9 cellular contexts compared by ENCODE assay signal in the genomic region with DNA sequence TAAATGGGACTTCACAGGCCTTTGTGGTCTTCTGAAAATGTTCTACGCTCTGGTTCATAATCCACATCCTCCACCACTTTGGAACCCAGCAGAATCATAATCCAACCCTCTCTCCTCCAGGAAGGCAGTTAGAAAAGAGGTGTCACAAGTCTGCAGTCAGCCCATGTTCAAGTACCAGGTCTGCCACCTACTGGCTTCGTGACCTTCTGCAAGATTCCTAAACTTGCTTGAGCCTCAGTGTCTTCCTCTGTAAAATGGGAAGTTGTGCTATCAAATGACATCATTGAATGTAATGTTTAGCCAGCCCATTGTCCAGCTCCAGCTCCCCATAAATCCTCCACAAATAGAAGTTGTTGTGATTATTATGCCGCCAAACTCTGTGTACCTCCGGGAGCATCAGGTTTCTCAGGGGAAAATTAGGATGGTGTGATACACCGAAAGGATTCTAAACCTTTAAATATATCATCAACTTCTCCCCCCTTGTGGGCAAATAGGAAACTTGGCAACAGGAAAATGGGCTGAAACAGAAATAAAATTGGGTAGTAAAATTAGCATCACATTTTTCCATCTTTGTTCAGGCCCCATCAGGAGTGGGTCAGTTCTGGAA.
DNase-seq lines count a peak whose midpoint lies in the region; ATAC-seq, FAIRE-seq and TF ChIP-seq lines count a peak whose summit lies in the region.
"Had no signal": no experiment of that assay in that cellular context is flagged by ENCODE, and none has a peak within 500 bp of the region (broad histone marks: within the 10 kb centered on the region; RNA-seq: fewer than 3 reads in every experiment).

No MANE protein-coding gene starts in this region.

- DNase-seq in AG10803 (ENCODE audit: low read depth): peak; percentile 75
- DNase-seq in GM19239 (ENCODE audit: insufficient read length, low spot score): no peak
- DNase-seq in SK-N-SH: peak; percentile 18
- DNase-seq in foreskin melanocyte: peak; percentile 30
- no peak for DNase-seq in NCI-H774 (lab: John Stamatoyannopoulos, UW)
- DNase-seq in activated naive CD8-positive, alpha-beta T cell treated with anti-CD3 and anti-CD28 coated beads, Interleukin-2, amount 50 U/mL, for 24 hours: no peak
- DNase-seq in thyroid gland: no peak
- DNase-seq in activated T-cell treated with anti-CD3 and anti-CD28 coated beads, Interleukin-2, amount 50 U/mL, for 1 hour: no peak
- DNase-seq: stimulated activated naive B cell treated with anti-CD40 and anti-IgM and Interleukin-4, amounts not matched to agents 10 μg/mL and 1 μg/mL and 100 μg/mL, for 72 hours had no signal

- FAIRE-seq in GM19239 (lab: Jason Lieb, UNC): peak; percentile 35

- H3K4me3 Mint-ChIP-seq in activated naive CD8-positive, alpha-beta T cell treated with anti-CD3 and anti-CD28 coated beads, Interleukin-2, amount 50 U/mL, for 24 hours: no peak overlapping the region
- H3K4me3 Mint-ChIP-seq: stimulated activated naive B cell treated with anti-CD40 and anti-IgM and Interleukin-4, amounts not matched to agents 10 μg/mL and 1 μg/mL and 100 μg/mL, for 72 hours had no signal

- no peak for TF ChIP-seq EP300 in SK-N-SH (IDR thresholded peaks at IDR 0.05; ENCODE audit: borderline replicate concordance in 1 of 2, low read depth in 1 of 2, low read length in 1 of 2)

- H3K27me3 ChIP-seq in SK-N-SH (ENCODE audit: insufficient read depth): no peaks in the 10 kb centered on the region
- H3K27me3 ChIP-seq in thyroid gland: no peaks in the 10 kb centered on the region

- intact Hi-C loops in thyroid gland (cut with DNase I): no loop called here

- no peaks in the 10 kb centered on the region for H3K36me3 Mint-ChIP-seq in activated naive CD8-positive, alpha-beta T cell treated with anti-CD3 and anti-CD28 coated beads, Interleukin-2, amount 50 U/mL, for 24 hours (ENCODE audit: low read depth)

- H3K36me3 ChIP-seq in SK-N-SH (replicated peaks in 1 of 2; ENCODE audit: control insufficient read depth in 1 of 2, insufficient read depth in 2 of 2, low read length in 1 of 2): no peaks in the 10 kb centered on the region
- no peaks in the 10 kb centered on the region for H3K36me3 ChIP-seq in thyroid gland

- peak; percentile 63 for TF ChIP-seq RAD21 in SK-N-SH (IDR thresholded peaks at IDR 0.05; ENCODE audit: low read length)

- H2AFZ ChIP-seq in SK-N-SH (ENCODE audit: low read depth): no peak overlapping the region

- H3K27ac ChIP-seq in SK-N-SH (ENCODE audit: low read depth in 2 of 2, low read length in 1 of 2): no peak overlapping the region
- no peak overlapping the region for H3K27ac ChIP-seq in thyroid gland

- no peak overlapping the region for H3K27ac Mint-ChIP-seq in activated naive CD8-positive, alpha-beta T cell treated with anti-CD3 and anti-CD28 coated beads, Interleukin-2, amount 50 U/mL, for 24 hours
- H3K27ac Mint-ChIP-seq: stimulated activated naive B cell treated with anti-CD40 and anti-IgM and Interleukin-4, amounts not matched to agents 10 μg/mL and 1 μg/mL and 100 μg/mL, for 72 hours had no signal

- no peaks in the 10 kb centered on the region for H4K20me1 ChIP-seq in SK-N-SH (ENCODE audit: insufficient read depth)

- POLR2A ChIA-PET in SK-N-SH (lab: Yijun Ruan, JAX): no interaction called here

- ATAC-seq in activated naive CD8-positive, alpha-beta T cell treated with anti-CD3 and anti-CD28 coated beads, Interleukin-2, amount 50 U/mL, for 24 hours: no peak

- no peaks in the 10 kb centered on the region for H3K9me2 ChIP-seq in SK-N-SH

- no peak overlapping the region for H3K4me2 ChIP-seq in SK-N-SH

- H3K9me3 Mint-ChIP-seq in activated naive CD8-positive, alpha-beta T cell treated with anti-CD3 and anti-CD28 coated beads, Interleukin-2, amount 50 U/mL, for 24 hours: peaks cover 7% of the 10 kb centered on the region

- H3K4me3 ChIP-seq in AG10803 (ENCODE audit: low read length) (no peak overlapping the region), SK-N-SH (ENCODE audit: low read depth in 2 of 2, low read length in 1 of 2) (no peak overlapping the region), thyroid gland (replicated peaks in 1 of 3) (no peak overlapping the region)

- H3K4me1 ChIP-seq in SK-N-SH (ENCODE audit: control insufficient read depth in 1 of 2, insufficient read depth in 2 of 2, low read depth in 1 of 2, low read length in 1 of 2) (no peaks in the 10 kb centered on the region), thyroid gland (no peaks in the 10 kb centered on the region)

- H3K9me3 ChIP-seq in SK-N-SH: no peaks in the 10 kb centered on the region
- no peaks in the 10 kb centered on the region for H3K9me3 ChIP-seq in thyroid gland

- no peak overlapping the region for H3K9ac ChIP-seq in SK-N-SH

- peaks cover 2% of the 10 kb centered on the region for H3K27me3 Mint-ChIP-seq in activated naive CD8-positive, alpha-beta T cell treated with anti-CD3 and anti-CD28 coated beads, Interleukin-2, amount 50 U/mL, for 24 hours

- CTCF ChIA-PET in SK-N-SH (lab: Yijun Ruan, JAX): interaction anchor here (3.2 kb wide), 1 partner anchor 396 kb away, joined by 10 read pairs; no protein-coding TSS in a partner anchor

- WGBS in SK-N-SH (ENCODE audit: low lambda C conversion rate): 88% methylated on average over 5 of the region's 5 CpGs
- 86 to 87% methylated on average over 5 of the region's 5 CpGs for WGBS in thyroid gland, 2 donors

- H3K4me1 Mint-ChIP-seq in activated naive CD8-positive, alpha-beta T cell treated with anti-CD3 and anti-CD28 coated beads, Interleukin-2, amount 50 U/mL, for 24 hours: peaks cover 12% of the 10 kb centered on the region

- H3F3A ChIP-seq in SK-N-SH (replicated peaks; ENCODE audit: insufficient read depth): peaks cover 11% of the 10 kb centered on the region

- TF ChIP-seq CTCF in AG10803 (conservative IDR thresholded peaks at IDR 0.05; ENCODE audit: low read length): peak; percentile 71
- peak; percentile 57 for TF ChIP-seq CTCF in SK-N-SH (IDR thresholded peaks at IDR 0.05)
- peak in 2 of 6 experiments; percentile 26 to 32 for TF ChIP-seq CTCF in thyroid gland (IDR thresholded peaks at IDR 0.05)

- no peaks in the 10 kb centered on the region for H3K79me2 ChIP-seq in SK-N-SH (ENCODE audit: insufficient read depth)

- TF ChIP-seq POLR2A in thyroid gland (IDR thresholded peaks at IDR 0.05): no peak

TF ChIP-seq in SK-N-SH, 30 proteins besides CTCF, POLR2A, EP300 and RAD21:
- TF ChIP-seq SMC3 (IDR thresholded peaks at IDR 0.05; ENCODE audit: low read depth, low read length) (peak; percentile 49), JUND (IDR thresholded peaks at IDR 0.05) (no peak)

Comparison
In these comparisons a context has a peak if more than half of its experiments do, and no peak if none do; other contexts are left out.
1. DNase-seq: peak in AG10803 (single experiment), SK-N-SH (single experiment) and foreskin melanocyte (single experiment); none in GM19239 (single experiment), NCI-H774 (single experiment), activated naive CD8-positive, alpha-beta T cell treated with anti-CD3 and anti-CD28 coated beads, Interleukin-2, amount 50 U/mL, for 24 hours (single experiment), thyroid gland (0 of 2) and activated T-cell treated with anti-CD3 and anti-CD28 coated beads, Interleukin-2, amount 50 U/mL, for 1 hour (single experiment).